In the genomic region with DNA sequence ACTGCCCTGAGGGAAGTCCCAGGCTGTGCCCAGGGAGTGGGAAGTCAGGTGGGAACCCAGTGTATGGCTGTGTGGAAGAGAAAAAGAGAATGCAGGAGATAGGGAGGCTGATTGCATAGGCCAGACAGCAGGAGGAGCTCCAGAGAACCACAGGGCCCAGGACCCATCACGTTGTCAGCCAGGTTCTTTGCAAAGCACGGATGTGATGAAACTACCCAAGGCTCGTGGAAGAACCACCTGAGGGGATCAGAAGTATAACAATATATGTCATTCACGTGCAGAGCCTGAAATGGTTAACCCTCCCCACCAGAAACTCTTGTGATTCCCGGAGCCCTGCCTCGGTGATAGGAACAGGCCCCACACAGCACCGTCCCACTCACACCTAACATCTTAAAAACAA, we compare ENCODE assay signal across 18 cellular contexts.
DNase-seq lines count a peak whose midpoint lies in the region; ATAC-seq, FAIRE-seq and TF ChIP-seq lines count a peak whose summit lies in the region.
"Had no signal": no experiment of that assay in that cellular context is flagged by ENCODE, and none has a peak within 500 bp of the region (broad histone marks: within the 10 kb centered on the region; RNA-seq: fewer than 3 reads in every experiment).

No MANE protein-coding gene starts in this region.

- H3K27me3 ChIP-seq in H1 (replicated peaks in 1 of 4; ENCODE audit: control insufficient read depth in 3 of 4, extremely low read depth in 1 of 4, insufficient read depth in 3 of 4, low read length in 3 of 4): no peaks in the 10 kb centered on the region
- H3K27me3 ChIP-seq in mesendoderm (ENCODE audit: insufficient read depth, low read length, poor library complexity): no peaks in the 10 kb centered on the region
- H3K27me3 ChIP-seq: colonic mucosa, heart left ventricle had no signal

- no peak overlapping the region for H2BK20ac ChIP-seq in H1 (ENCODE audit: low read length)

- H3K18ac ChIP-seq in H1 (ENCODE audit: extremely low read depth, low read length): no peak overlapping the region
- no peak overlapping the region for H3K18ac ChIP-seq in mesendoderm (ENCODE audit: low read length)

- no peak for FAIRE-seq in H1 (lab: Jason Lieb, UNC)

- H3K9ac ChIP-seq in H1 (replicated peaks in 1 of 4; ENCODE audit: extremely low read depth in 1 of 4, low read depth in 3 of 4, low read length in 3 of 4) (no peak overlapping the region), mesendoderm (ENCODE audit: low read length) (no peak overlapping the region)

- CTCF ChIA-PET in H1 (lab: Charles Lee; ENCODE audit: partially characterized antibody): interaction anchor here (1.0 to 2.2 kb wide), 6 partner anchors 8 to 139 kb away, joined by 3 to 8 read pairs (median 4); no protein-coding TSS in a partner anchor

- 80% methylated on average over 7 of the region's 7 CpGs; no CpG with 5 or more reads in 1 of the 2 experiments for WGBS in H1 (ENCODE audit: extremely low coverage in 1 of 2, insufficient coverage in 1 of 2, insufficient read length in 1 of 2, insufficient replicate concordance in 2 of 2, low coverage in 1 of 2, low lambda C conversion rate in 2 of 2, missing lambda C conversion rate in 1 of 2), 2 experiments
- WGBS in mesendoderm (ENCODE audit: extremely low coverage, insufficient coverage, low lambda C conversion rate): no CpG with 5 or more reads among the region's 7 CpGs

- H3K4me2 ChIP-seq in H1 (ENCODE audit: insufficient read depth in 1 of 2, low read depth in 2 of 2, low read length in 2 of 2) (no peak overlapping the region), mesendoderm (ENCODE audit: low read length) (no peak overlapping the region)

- ATAC-seq in HG02870 (IDR thresholded peaks at IDR 0.05; ENCODE audit: unreplicated experiment) (no peak), GM21576 (IDR thresholded peaks at IDR 0.05; ENCODE audit: unreplicated experiment) (no peak)
- ATAC-seq: stimulated activated naive CD8-positive, alpha-beta T cell treated with anti-CD3 and anti-CD28 coated beads, Interleukin-15, amount 100 ng/mL, for 72 hours had no signal

- peak; percentile 27 to 42; a peak in 2 of 4 replicates for TF ChIP-seq RAD21 in H1 (IDR thresholded peaks at IDR 0.05 in 1 of 2, conservative IDR thresholded peaks at IDR 0.05 in 1 of 2; ENCODE audit: low read depth in 2 of 2, low read length in 2 of 2)

- TF ChIP-seq EP300 in H1 (IDR thresholded peaks at IDR 0.05; ENCODE audit: borderline replicate concordance in 1 of 2, low read depth in 2 of 2, low read length in 2 of 2): no peak

- peaks cover 6% of the 10 kb centered on the region for H3K79me1 ChIP-seq in H1 (ENCODE audit: low read depth, low read length)
- H3K79me1 ChIP-seq in mesendoderm (ENCODE audit: low read length): peaks cover 31% of the 10 kb centered on the region

- H3K4me1 ChIP-seq in H1 (replicated peaks in 1 of 4; ENCODE audit: control insufficient read depth in 3 of 4, insufficient read depth in 4 of 4, low read length in 3 of 4) (no peaks in the 10 kb centered on the region), mesendoderm (ENCODE audit: control insufficient read depth, low read depth, low read length) (peaks cover 1% of the 10 kb centered on the region)
- H3K4me1 ChIP-seq: colonic mucosa had no signal

- H4K91ac ChIP-seq in H1 (replicated peaks; ENCODE audit: insufficient read length, low read length): no peak overlapping the region

- no peak overlapping the region for H3K14ac ChIP-seq in H1 (ENCODE audit: insufficient read length)

- no peaks in the 10 kb centered on the region for H3K23me2 ChIP-seq in H1 (ENCODE audit: low read depth, low read length)

- H3K9me3 ChIP-seq in H1 (ENCODE audit: insufficient read depth in 2 of 2, low read depth in 1 of 2, low read length in 1 of 2): peaks cover 2 to 5% of the 10 kb centered on the region in 2 experiments; a peak in 3 of 4 replicates
- H3K9me3 ChIP-seq: colonic mucosa had no signal

- H3K27ac ChIP-seq in C4-2B (peak overlapping the region; percentile 9; the same call in 1 of the 2 replicates), H1 (ENCODE audit: low read depth, low read length) (no peak overlapping the region), mesendoderm (ENCODE audit: low read depth, low read length) (no peak overlapping the region)
- H3K27ac ChIP-seq: colonic mucosa, epithelial cell of prostate, heart left ventricle had no signal

- H4K5ac ChIP-seq in H1 (ENCODE audit: insufficient read length, low read depth, low read length) (no peak overlapping the region), mesendoderm (ENCODE audit: low read length) (no peak overlapping the region)

- H2BK120ac ChIP-seq in H1 (replicated peaks; ENCODE audit: low read depth, low read length) (no peak overlapping the region), mesendoderm (ENCODE audit: low read depth, low read length) (no peak overlapping the region)

- H3K79me2 ChIP-seq in H1 (ENCODE audit: control insufficient read depth in 1 of 2, insufficient read depth in 2 of 2, low read length in 2 of 2) (peaks cover 3 to 69% of the 10 kb centered on the region in 2 experiments; a peak in 3 of 4 replicates), mesendoderm (ENCODE audit: control insufficient read depth, insufficient read depth, low read length) (peaks cover 33% of the 10 kb centered on the region)

- H2BK15ac ChIP-seq in H1 (ENCODE audit: low read length): no peak overlapping the region
- no peak overlapping the region for H2BK15ac ChIP-seq in mesendoderm (replicated peaks; ENCODE audit: low read depth)

- H2AK5ac ChIP-seq in H1 (ENCODE audit: low read depth, low read length): no peak overlapping the region
- H2AK5ac ChIP-seq in mesendoderm (ENCODE audit: low read length): no peak overlapping the region

- no peak overlapping the region for H2BK5ac ChIP-seq in H1 (ENCODE audit: low read depth, low read length)
- no peak overlapping the region for H2BK5ac ChIP-seq in mesendoderm (ENCODE audit: low read length)

- H4K8ac ChIP-seq in H1 (ENCODE audit: extremely low read depth, insufficient read depth, low read length): no peak overlapping the region; the same call in 1 of the 2 replicates
- no peak overlapping the region for H4K8ac ChIP-seq in mesendoderm (ENCODE audit: low read depth, low read length)

- TF ChIP-seq POLR2A in H1 (IDR thresholded peaks at IDR 0.05; ENCODE audit: control extremely low read depth in 1 of 2, low read depth in 2 of 2, low read length in 2 of 2): no peak

- H3K23ac ChIP-seq in H1 (ENCODE audit: insufficient read length) (no peak overlapping the region), mesendoderm (ENCODE audit: low read length) (no peak overlapping the region)

- no peak overlapping the region for H2AFZ ChIP-seq in H1 (ENCODE audit: low read length)

- peak; percentile 36 for TF ChIP-seq CTCF in C4-2B (conservative IDR thresholded peaks at IDR 0.05)
- peak; percentile 37; the same call in 1 of the 2 replicates for TF ChIP-seq CTCF in LNCAP (IDR thresholded peaks at IDR 0.05)
- TF ChIP-seq CTCF in H1 (IDR thresholded peaks at IDR 0.05; ENCODE audit: control extremely low read depth in 1 of 3, insufficient read depth in 1 of 3, low read depth in 1 of 3, low read length in 3 of 3): peak; percentile 39 to 63 (median 58); a peak in 3 of 4 replicates

- H3K4me3 ChIP-seq in H1 (ENCODE audit: extremely low read depth in 1 of 4, insufficient read depth in 2 of 4, low read depth in 3 of 4, low read length in 4 of 4) (no peak overlapping the region), mesendoderm (ENCODE audit: low read length) (no peak overlapping the region)
- H3K4me3 ChIP-seq: colonic mucosa, heart left ventricle had no signal

- H3K4ac ChIP-seq in H1 (replicated peaks; ENCODE audit: insufficient read length, low read depth, low read length) (no peak overlapping the region), mesendoderm (ENCODE audit: low read depth, low read length) (no peak overlapping the region)

- no peak for DNase-seq in H1 (ENCODE audit: low read depth in 1 of 2, low spot score in 2 of 2)
- peak; percentile 66 for DNase-seq in mesendoderm
- no peak for DNase-seq in SW480 (ENCODE audit: low spot score)
- DNase-seq in GOT3 (lab: John Stamatoyannopoulos, UW): no peak
- DNase-seq: activated CD4-positive, alpha-beta T cell treated with anti-CD3 and anti-CD28 coated beads, Interleukin-2, amount 10 ng/mL, durations not matched to agents 7 days and 5 days; activated T-cell treated with anti-CD3 and anti-CD28 coated beads, Interleukin-2, amount 50 U/mL, for 1 hour; colonic mucosa; heart left ventricle; kidney glomerular epithelial cell; NCI-H1694 treated with DMSO at 0.1 percent for 48 hours; NCI-H446; SIG-M5; stimulated activated naive CD8-positive, alpha-beta T cell treated with anti-CD3 and anti-CD28 coated beads, Interleukin-15, amount 100 ng/mL, for 72 hours had no signal

- H3K36me3 ChIP-seq in H1 (ENCODE audit: control insufficient read depth in 2 of 4, insufficient read depth in 4 of 4, low read length in 3 of 4) (peaks cover 2 to 22% (median 15%) of the 10 kb centered on the region in 4 experiments; a peak in 6 of 8 replicates), mesendoderm (ENCODE audit: control insufficient read depth, insufficient read depth, low read length) (peaks cover 3% of the 10 kb centered on the region)

- POLR2A ChIA-PET in H1 (lab: Charles Lee; ENCODE audit: partially characterized antibody): no interaction called here

- H3K56ac ChIP-seq in H1 (replicated peaks; ENCODE audit: insufficient read length, low read depth, low read length) (no peak overlapping the region), mesendoderm (ENCODE audit: low read length) (no peak overlapping the region)

- peaks cover 0 to 15% of the 10 kb centered on the region in 2 experiments for H4K20me1 ChIP-seq in H1 (replicated peaks in 1 of 2; ENCODE audit: control insufficient read depth in 1 of 2, insufficient read depth in 2 of 2, low read length in 2 of 2)

- no peak overlapping the region for H2BK12ac ChIP-seq in H1 (ENCODE audit: low read depth, low read length)

TF ChIP-seq in H1, 55 proteins besides CTCF, POLR2A, EP300 and RAD21 (continues in another document):
- TF ChIP-seq RNF2 (IDR thresholded peaks at IDR 0.05; ENCODE audit: borderline replicate concordance, low read depth, low read length, missing control alignments, poor library complexity, severe bottlenecking) (no peak), KDM4A (IDR thresholded peaks at IDR 0.05; ENCODE audit: low read depth, low read length, severe bottlenecking) (no peak), TAF7 (optimal IDR thresholded peaks at IDR 0.05; ENCODE audit: borderline replicate concordance, low read depth, low read length) (no peak), CTBP2 (IDR thresholded peaks at IDR 0.05; ENCODE audit: borderline replicate concordance, insufficient read depth, insufficient read length, low read length) (no peak), RXRA (IDR thresholded peaks at IDR 0.05; ENCODE audit: insufficient read depth, low read depth, low read length) (no peak), CREB1 (IDR thresholded peaks at IDR 0.05) (no peak), EZH2 (IDR thresholded peaks at IDR 0.05; ENCODE audit: low read depth, low read length, severe bottlenecking) (no peak), CBX8 (IDR thresholded peaks at IDR 0.05; ENCODE audit: borderline replicate concordance, low read depth, low read length) (no peak), SIX5 (IDR thresholded peaks at IDR 0.05; ENCODE audit: low read depth, low read length) (no peak), TEAD4 (IDR thresholded peaks at IDR 0.05; ENCODE audit: low read depth, low read length) (no peak), YY1 (IDR thresholded peaks at IDR 0.05; ENCODE audit: low read depth, low read length) (no peak)
